8 cellular contexts compared by ENCODE assay signal in the genomic region with DNA sequence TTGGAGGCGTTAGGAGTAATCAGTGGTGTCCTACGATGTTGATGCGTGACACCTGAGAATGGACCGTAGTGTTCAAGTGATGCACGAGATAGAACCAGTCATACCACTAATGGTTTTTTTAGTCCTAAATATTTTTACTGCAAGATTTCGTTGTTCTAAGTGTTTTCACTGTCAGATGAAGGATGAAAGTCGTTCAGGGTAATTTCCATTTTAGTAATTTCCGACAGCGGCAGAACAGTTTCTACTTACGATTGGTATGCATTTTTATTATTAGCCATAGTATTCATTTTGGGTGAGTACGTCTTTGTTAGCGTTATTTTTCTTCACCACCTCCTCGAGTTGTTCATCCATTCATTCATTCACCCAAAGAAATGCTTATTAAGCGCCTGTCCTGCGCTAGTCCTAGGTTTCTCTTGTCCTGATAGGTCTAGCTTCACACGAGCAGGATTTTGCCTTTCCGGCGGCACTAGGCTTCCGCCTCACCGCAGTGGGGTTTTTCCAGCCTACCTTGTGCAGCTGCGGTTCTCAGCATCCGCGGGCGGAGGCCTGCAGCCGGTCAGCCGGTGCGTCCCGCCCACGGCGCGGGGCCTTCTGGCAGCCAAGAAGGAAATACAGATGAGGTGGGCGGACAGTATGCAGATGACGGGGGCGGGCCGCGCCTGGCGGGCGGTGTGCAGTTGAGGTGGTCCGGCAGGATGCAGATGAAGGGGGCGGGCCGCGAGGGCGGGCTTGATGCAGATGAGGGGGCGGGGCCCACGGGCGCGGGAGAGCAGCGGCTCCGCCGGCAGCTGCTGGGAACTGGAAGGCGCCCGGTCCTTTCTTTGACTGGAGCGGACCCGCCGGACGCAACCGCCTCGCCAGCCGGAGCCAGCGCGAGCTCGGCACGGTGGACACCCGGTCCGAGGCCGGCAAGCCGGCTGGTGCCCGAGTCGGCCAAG.
DNase-seq lines count a peak whose midpoint lies in the region; ATAC-seq and TF ChIP-seq lines count a peak whose summit lies in the region.

No MANE protein-coding gene starts in this region.

- peak overlapping the region; percentile 40; the same call in 1 of the 2 replicates for H2AFZ ChIP-seq in Karpas-422 (ENCODE audit: low read length)

- H3K9me2 ChIP-seq in DOHH2 (replicated peaks; ENCODE audit: control insufficient read depth, low read length), result no peaks in the 10 kb centered on the region
- no peaks in the 10 kb centered on the region for H3K9me2 ChIP-seq in Karpas-422 (replicated peaks; ENCODE audit: insufficient read depth, low read length)

- no peaks in the 10 kb centered on the region for H3F3A ChIP-seq in DOHH2 (ENCODE audit: control insufficient read depth, insufficient read depth)

- ATAC-seq in GM21825 (IDR thresholded peaks at IDR 0.05; ENCODE audit: unreplicated experiment) (peak; percentile 90), RWPE2 (ENCODE audit: low read depth) (peak; percentile 93)

- H3K4me1 ChIP-seq in DOHH2 (ENCODE audit: control insufficient read depth, low read length), result peaks cover 25% of the 10 kb centered on the region
- H3K4me1 ChIP-seq in Karpas-422 (ENCODE audit: low read length), result peaks cover 20% of the 10 kb centered on the region
- H3K4me1 ChIP-seq in RWPE2 (ENCODE audit: insufficient read depth, poor library complexity, severe bottlenecking), result peaks cover 7% of the 10 kb centered on the region

- H3K27me3 ChIP-seq in DOHH2 (ENCODE audit: control insufficient read depth, low read length), result peaks cover 52% of the 10 kb centered on the region
- no peaks in the 10 kb centered on the region for H3K27me3 ChIP-seq in Karpas-422 (ENCODE audit: low read length)
- no peaks in the 10 kb centered on the region for H3K27me3 ChIP-seq in RWPE2 (ENCODE audit: insufficient read depth, poor library complexity, severe bottlenecking)

- DNase-seq in Karpas-422 (peak; percentile 96), RWPE2 (ENCODE audit: low spot score) (peak; percentile 99), fibroblast of the conjunctiva (ENCODE audit: low read depth) (peak; percentile 60)
- peak; percentile 97 for DNase-seq in activated effector memory CD4-positive, alpha-beta T cell treated with anti-CD3 and anti-CD28 coated beads, Interleukin-2, amount 50 U/mL, for 16 hours
- DNase-seq in stimulated activated naive CD4-positive, alpha-beta T cell treated with Interleukin-2 at 50 U/mL for 16 hours (lab: John Stamatoyannopoulos, UW), result peak; percentile 92

- no peaks in the 10 kb centered on the region for H3K79me2 ChIP-seq in DOHH2 (ENCODE audit: control insufficient read depth, low read length)
- H3K79me2 ChIP-seq in Karpas-422 (ENCODE audit: low read length), result no peaks in the 10 kb centered on the region

- H3K4me3 ChIP-seq in DOHH2 (ENCODE audit: low read length), result peak overlapping the region; percentile 67
- peak overlapping the region; percentile 55; the same call in 1 of the 2 replicates for H3K4me3 ChIP-seq in Karpas-422 (ENCODE audit: low read length)
- peak overlapping the region; percentile 46 for H3K4me3 ChIP-seq in RWPE2 (ENCODE audit: severe bottlenecking)

- H3K9me3 Mint-ChIP-seq in nephron, result no peaks in the 10 kb centered on the region

- peaks cover 28% of the 10 kb centered on the region for H3K27me3 Mint-ChIP-seq in nephron (ENCODE audit: low read depth)

- no peak overlapping the region for H3K4me3 Mint-ChIP-seq in nephron

- no peaks in the 10 kb centered on the region for H3K4me1 Mint-ChIP-seq in nephron

- TF ChIP-seq CTCF in DOHH2 (IDR thresholded peaks at IDR 0.05; ENCODE audit: low read depth, low read length, poor library complexity, severe bottlenecking) (no peak), RWPE2 (IDR thresholded peaks at IDR 0.05; ENCODE audit: poor library complexity, severe bottlenecking) (no peak), nephron (IDR thresholded peaks at IDR 0.05; ENCODE audit: unreplicated experiment in 3 of 3) (no peak)

- no peaks in the 10 kb centered on the region for H3K36me3 Mint-ChIP-seq in nephron (ENCODE audit: low read depth)

- peak overlapping the region; percentile 79 for H3K4me2 ChIP-seq in DOHH2 (ENCODE audit: low read length)
- peak overlapping the region; percentile 50 for H3K4me2 ChIP-seq in Karpas-422 (ENCODE audit: low read depth, low read length, poor library complexity, severe bottlenecking)

- H3K27ac ChIP-seq in DOHH2 (ENCODE audit: low read depth, low read length), result no peak overlapping the region
- no peak overlapping the region for H3K27ac ChIP-seq in Karpas-422 (ENCODE audit: low read length)
- H3K27ac ChIP-seq in RWPE2 (ENCODE audit: poor library complexity, severe bottlenecking), result peak overlapping the region; percentile 93

- no peaks in the 10 kb centered on the region for H3K36me3 ChIP-seq in DOHH2 (ENCODE audit: control insufficient read depth, low read length)
- H3K36me3 ChIP-seq in Karpas-422 (ENCODE audit: insufficient read depth, low read length), result no peaks in the 10 kb centered on the region
- peaks cover 7% of the 10 kb centered on the region; the same call in 1 of the 2 replicates for H3K36me3 ChIP-seq in RWPE2 (ENCODE audit: low read depth)

- H4K20me1 ChIP-seq in DOHH2 (ENCODE audit: control insufficient read depth, insufficient read depth, low read depth, low read length) (no peaks in the 10 kb centered on the region), Karpas-422 (ENCODE audit: insufficient read depth, low read depth, low read length) (no peaks in the 10 kb centered on the region)

- 0 out of 2 replicates have a peak overlapping the region, but pooled peaks have one; percentile 31 for H3K9ac ChIP-seq in Karpas-422 (ENCODE audit: low read length)

- H3K9me3 ChIP-seq in DOHH2 (ENCODE audit: control insufficient read depth, insufficient read depth, low read length) (no peaks in the 10 kb centered on the region), Karpas-422 (ENCODE audit: low read length) (no peaks in the 10 kb centered on the region), RWPE2 (ENCODE audit: severe bottlenecking) (no peaks in the 10 kb centered on the region)

- H3K27ac Mint-ChIP-seq in nephron, result peak overlapping the region in 2 of 3 experiments; percentile 44 to 75
